Comparison of ENCODE assay signal across 8 cellular contexts in genomic region chr11:46272816-46273427, GRCh38. TPM values are rescaled to one million over a fixed set of nuclear protein-coding genes. Genes with fewer than 3 reads are reported as not detected.
A peak's percentile ranks its signal among the peaks of the same experiment; 100 is the strongest.
DNase-seq lines count a peak whose midpoint lies in the region; ATAC-seq, FAIRE-seq and TF ChIP-seq lines count a peak whose summit lies in the region.
"Had no signal": no experiment of that assay in that cellular context is flagged by ENCODE, and none has a peak within 500 bp of the region (broad histone marks: within the 10 kb centered on the region; RNA-seq: fewer than 3 reads in every experiment).

No MANE protein-coding gene starts in this region.

- H3K4me2 ChIP-seq in astrocyte (ENCODE audit: low read length) = peak overlapping the region; percentile 43

- no peak for ATAC-seq in HG03457 (IDR thresholded peaks at IDR 0.05; ENCODE audit: unreplicated experiment)

- H3K36me3 Mint-ChIP-seq in astrocyte (ENCODE audit: low read depth, unreplicated experiment) = peaks cover 1% of the 10 kb centered on the region

- no peak for FAIRE-seq in astrocyte (lab: Jason Lieb, UNC)
- FAIRE-seq: GM19239 had no signal

- in situ Hi-C loops in transverse colon (cut with MboI; ENCODE audit: low pct_ligation_motif_present in 1 of 4, low pct_unique_long_range_greater_than_20kb in 1 of 4, low sequenced_read_pairs in 3 of 4) = no loop called here

- no peak for TF ChIP-seq CTCF in astrocyte (IDR thresholded peaks at IDR 0.05; ENCODE audit: insufficient read depth, low read depth, low read length)
- TF ChIP-seq CTCF in transverse colon (IDR thresholded peaks at IDR 0.05) = no peak

- H3K27ac ChIP-seq in astrocyte (ENCODE audit: low read depth, low read length) (peak overlapping the region; percentile 45), transverse colon (peak overlapping the region; percentile 90 to 94 (median 92))

- peaks cover 4% of the 10 kb centered on the region for H3K79me2 ChIP-seq in astrocyte (ENCODE audit: insufficient read depth, low read length)

- H4K20me1 ChIP-seq in astrocyte (ENCODE audit: insufficient read depth, low read length) = no peaks in the 10 kb centered on the region

- intact Hi-C loops in transverse colon (cut with DNase I; ENCODE audit: low total_unique reads) = no loop called here

- 27 to 32% methylated on average over 5 to 9 of the region's 9 CpGs for WGBS in transverse colon (ENCODE audit: low coverage in 1 of 2), 2 donors

- no peaks in the 10 kb centered on the region for H3K9me3 ChIP-seq in astrocyte (ENCODE audit: insufficient read depth, low read depth, low read length)
- H3K9me3 ChIP-seq in transverse colon = no peaks in the 10 kb centered on the region

- H3K36me3 ChIP-seq in astrocyte (ENCODE audit: insufficient read depth, low read length) = no peaks in the 10 kb centered on the region
- no peaks in the 10 kb centered on the region for H3K36me3 ChIP-seq in transverse colon

- H3K4me3 Mint-ChIP-seq in astrocyte (ENCODE audit: unreplicated experiment) = peak overlapping the region; percentile 4

- TF ChIP-seq EP300 in transverse colon (IDR thresholded peaks at IDR 0.05; ENCODE audit: low read depth) = no peak

- H3K4me1 ChIP-seq in astrocyte (ENCODE audit: insufficient read depth, low read length) (peaks cover 22% of the 10 kb centered on the region), transverse colon (peaks cover 41 to 74% (median 63%) of the 10 kb centered on the region in 4 donors)

- peaks cover 3% of the 10 kb centered on the region for H3K27me3 Mint-ChIP-seq in astrocyte (ENCODE audit: low read depth, unreplicated experiment)

- peaks cover 34% of the 10 kb centered on the region for H3K4me1 Mint-ChIP-seq in astrocyte (ENCODE audit: low read depth, unreplicated experiment)

- TF ChIP-seq POLR2A in transverse colon (IDR thresholded peaks at IDR 0.05) = no peak

- no peaks in the 10 kb centered on the region for H3K9me3 Mint-ChIP-seq in astrocyte (ENCODE audit: unreplicated experiment)

- H3K4me3 ChIP-seq in astrocyte (ENCODE audit: insufficient read depth, low read depth, low read length) (no peak overlapping the region), transverse colon (no peak overlapping the region)

- H3K27me3 ChIP-seq in astrocyte (ENCODE audit: insufficient read depth, low read length) (no peaks in the 10 kb centered on the region), transverse colon (peaks cover 14% of the 10 kb centered on the region)

- peak overlapping the region; percentile 35 for H2AFZ ChIP-seq in astrocyte (ENCODE audit: low read depth, low read length)

- H3K9ac ChIP-seq in astrocyte (ENCODE audit: low read length) = peak overlapping the region; percentile 34

- DNase-seq in LoVo (ENCODE audit: low spot score) (peak; percentile 69), astrocyte (ENCODE audit: low read depth) (peak; percentile 76), kidney tubule cell (ENCODE audit: low spot score) (peak; percentile 49), transverse colon (peak; percentile 74), NCI-H1092 (lab: John Stamatoyannopoulos, UW) (no peak), NCI-H1694 treated with DMSO at 0.1 percent for 48 hours (lab: John Stamatoyannopoulos, UW) (no peak)

- peak overlapping the region; percentile 73 for H3K27ac Mint-ChIP-seq in astrocyte (ENCODE audit: unreplicated experiment)

RNA-seq across cellular contexts. Expression of gene CREB3L1, which starts 4.5 kb away (rescaled TPM):
- 324 and 399 TPM in 2 replicates for total RNA-seq in astrocyte
- 10 to 100 TPM; 35.8 to 50.7 (median 41.6) TPM for total RNA-seq in transverse colon

Comparison
In these comparisons a context has a peak if more than half of its experiments do, and no peak if none do; other contexts are left out.
1. DNase-seq: peak in LoVo (single experiment), astrocyte (single experiment), kidney tubule cell (single experiment) and transverse colon (single experiment); none in NCI-H1092 (single experiment) and NCI-H1694 treated with DMSO at 0.1 percent for 48 hours (single experiment).